Comparison of ENCODE assay signal across 21 cellular contexts in the genomic region with DNA sequence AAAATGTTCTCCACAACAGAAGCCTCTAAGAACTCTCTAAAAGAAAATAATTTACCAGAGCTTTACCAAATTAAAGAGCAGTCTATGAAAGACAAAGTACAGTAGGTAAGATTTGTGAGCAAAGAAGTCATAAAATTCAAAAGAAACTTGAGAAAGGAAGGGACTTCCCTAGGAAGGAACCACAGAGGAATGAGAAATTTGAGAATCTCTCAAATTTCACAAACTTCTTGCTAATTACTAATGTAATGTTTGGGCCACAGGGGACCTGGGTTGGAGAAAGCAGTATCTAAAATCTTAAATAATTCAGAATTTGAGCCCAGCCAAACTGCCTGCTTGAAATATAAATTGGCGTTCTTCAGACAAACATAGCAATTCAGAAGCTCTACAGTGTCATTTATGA.
"Had no signal": no experiment of that assay in that cellular context is flagged by ENCODE, and none has a peak within 500 bp of the region (broad histone marks: within the 10 kb centered on the region; RNA-seq: fewer than 3 reads in every experiment).

No MANE protein-coding gene starts in this region.

- DNase-seq: activated CD4-positive, alpha-beta T cell treated with anti-CD3 and anti-CD28 coated beads, Interleukin-2, amount 10 ng/mL, durations not matched to agents 24 days and 14 days; activated CD8-positive, alpha-beta T cell treated with anti-CD3 and anti-CD28 coated beads for 36 hours; activated naive CD4-positive, alpha-beta T cell; activated naive CD8-positive, alpha-beta T cell treated with anti-CD3 and anti-CD28 coated beads, Interleukin-2, amount 10 ng/mL, durations not matched to agents 7 days and 5 days; activated T-cell treated with anti-CD3 and anti-CD28 coated beads, Interleukin-2, amount 50 U/mL, for 1 hour; anterior cingulate cortex; brain microvascular endothelial cell; central memory CD4-positive, alpha-beta T cell; foreskin fibroblast; left cardiac atrium; mesendoderm; naive thymus-derived CD8-positive, alpha-beta T cell; stimulated activated naive CD8-positive, alpha-beta T cell treated with anti-CD3 and anti-CD28 coated beads, Interleukin-15, Interleukin-2, amounts not matched to agents 100 U/mL and 50 U/mL, for 24 hours; substantia nigra; tibial artery had no signal

- ATAC-seq: activated CD8-positive, alpha-beta T cell treated with anti-CD3 and anti-CD28 coated beads for 36 hours; activated T-helper 17 cell treated with anti-CD3 and anti-CD28 coated beads, Interleukin-2, amount 50 U/mL, for 72 hours; left cardiac atrium; naive thymus-derived CD8-positive, alpha-beta T cell; stimulated activated naive CD8-positive, alpha-beta T cell treated with anti-CD3 and anti-CD28 coated beads, Interleukin-15, Interleukin-2, amounts not matched to agents 100 U/mL and 50 U/mL, for 24 hours had no signal

- FAIRE-seq: islet of Langerhans, urothelium cell line had no signal

- H3K9me3 ChIP-seq: prostate gland, right atrium auricular region, tibial artery had no signal

- H3K4me1 ChIP-seq: prostate gland, right atrium auricular region, tibial artery had no signal

- H3K27me3 ChIP-seq: brain microvascular endothelial cell, right atrium auricular region, tibial artery had no signal

- H3K27ac ChIP-seq: brain microvascular endothelial cell, coronary artery, prostate gland, right atrium auricular region, tibial artery had no signal

- H3K36me3 ChIP-seq: brain microvascular endothelial cell, prostate gland, right atrium auricular region, tibial artery had no signal

- H3K4me3 ChIP-seq: coronary artery, prostate gland, right atrium auricular region, tibial artery had no signal
